In the genomic region with DNA sequence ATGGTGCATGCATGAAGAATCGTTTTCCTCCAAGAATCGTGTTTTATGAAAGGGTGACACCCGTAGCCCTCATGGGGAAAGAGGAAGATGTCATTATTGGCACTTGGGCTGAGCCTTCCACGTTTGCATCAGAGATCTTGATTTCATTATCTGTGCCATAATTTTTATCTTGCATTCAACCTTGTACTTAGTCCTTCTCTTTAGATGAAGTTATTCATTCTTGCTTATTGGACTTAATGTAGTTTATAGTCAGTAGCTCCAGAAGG, we compare ENCODE assay signal across 14 cellular contexts.
DNase-seq lines count a peak whose midpoint lies in the region; ATAC-seq and TF ChIP-seq lines count a peak whose summit lies in the region.
"Had no signal": no experiment of that assay in that cellular context is flagged by ENCODE, and none has a peak within 500 bp of the region (broad histone marks: within the 10 kb centered on the region; RNA-seq: fewer than 3 reads in every experiment).

No MANE protein-coding gene starts in this region.

- no peaks in the 10 kb centered on the region for H3K9me3 ChIP-seq in right atrium auricular region
- no peaks in the 10 kb centered on the region for H3K9me3 ChIP-seq in mucosa of rectum (ENCODE audit: control insufficient read depth in 2 of 2, low read length in 2 of 2)
- no peaks in the 10 kb centered on the region for H3K9me3 ChIP-seq in uterus

- POLR2A ChIA-PET in activated B cell treated with CpG ODN at 0.5 μM for 24 hours (lab: Charles Lee) = interaction anchor here (0.6 to 2.0 kb wide), 5 partner anchors 14 to 67 kb away, joined by 3 to 6 read pairs (median 4); a partner anchor contains a TSS

- ATAC-seq in Right ventricle myocardium superior (ENCODE audit: poor library complexity) = no peak
- ATAC-seq in activated B cell treated with CpG ODN at 0.5 μM for 24 hours (ENCODE audit: low read depth) = peak; percentile 40
- ATAC-seq: activated CD4-positive, CD25-positive, alpha-beta regulatory T cell treated with anti-CD3 and anti-CD28 coated beads, Interleukin-2, amount 50 U/mL, for 24 hours; SK-N-SH treated with all-trans-retinoic acid at 6 μM for 48 hours had no signal

- H3K27me3 ChIP-seq in right atrium auricular region = no peaks in the 10 kb centered on the region
- no peaks in the 10 kb centered on the region for H3K27me3 ChIP-seq in mucosa of rectum (ENCODE audit: control insufficient read depth in 2 of 2, insufficient read depth in 2 of 2, low read length in 2 of 2)
- H3K27me3 ChIP-seq in uterus = no peaks in the 10 kb centered on the region
- H3K27me3 ChIP-seq: hepatocyte had no signal

- peaks cover 60% of the 10 kb centered on the region for H3K4me1 Mint-ChIP-seq in activated B cell treated with CpG ODN at 0.5 μM for 24 hours

- H3K4me1 ChIP-seq in right atrium auricular region (peaks cover 0 to 75% of the 10 kb centered on the region in 2 donors), mucosa of rectum (ENCODE audit: control insufficient read depth in 2 of 2, insufficient read depth in 2 of 2, low read length in 2 of 2) (peaks cover 0 to 8% of the 10 kb centered on the region in 2 donors), uterus (peaks cover 15 to 17% of the 10 kb centered on the region in 2 donors)

- TF ChIP-seq CTCF in right atrium auricular region (IDR thresholded peaks at IDR 0.05) = no peak
- no peak for TF ChIP-seq CTCF in activated B cell treated with CpG ODN at 0.5 μM for 24 hours (IDR thresholded peaks at IDR 0.05)
- no peak for TF ChIP-seq CTCF in uterus (IDR thresholded peaks at IDR 0.05)

- H3K36me3 ChIP-seq in right atrium auricular region (no peaks in the 10 kb centered on the region), mucosa of rectum (ENCODE audit: control insufficient read depth in 2 of 2, insufficient read depth in 2 of 2, low read length in 2 of 2) (no peaks in the 10 kb centered on the region), uterus (no peaks in the 10 kb centered on the region)

- DNase-seq in right atrium auricular region (ENCODE audit: low spot score) (no peak), Right ventricle myocardium superior (no peak), activated B cell treated with CpG ODN at 0.5 μM for 24 hours (no peak), uterus (no peak), NCI-H2029 (lab: John Stamatoyannopoulos, UW) (no peak), SK-N-DZ (ENCODE audit: low spot score) (no peak)
- no peak for DNase-seq in activated CD8-positive, alpha-beta memory T cell treated with anti-CD3 and anti-CD28 coated beads, Interleukin-2, amount 50 U/mL, for 48 hours
- DNase-seq: NCI-H1694 treated with DMSO at 0.1 percent for 48 hours; NCI-H82; stimulated activated CD4-positive, alpha-beta T cell treated with anti-CD3 and anti-CD28 coated beads, Interleukin-12 subunit alpha, Interleukin-12 subunit beta, amount 100 ng/mL, for 4 hours had no signal

- no peak for TF ChIP-seq POLR2A in uterus (IDR thresholded peaks at IDR 0.05)

- intact Hi-C loops in Right ventricle myocardium superior (cut with DNase I) (no loop called here), activated B cell treated with CpG ODN at 0.5 μM for 24 hours (cut with micrococcal nuclease) (loop anchor here (1.0 to 5.0 kb wide), 3 partner anchors 15 to 216 kb away; no protein-coding TSS in a partner anchor), uterus (cut with DNase I; ENCODE audit: low total_unique reads) (no loop called here)

- H3K9me3 Mint-ChIP-seq in activated B cell treated with CpG ODN at 0.5 μM for 24 hours = no peaks in the 10 kb centered on the region

- H3K36me3 Mint-ChIP-seq in activated B cell treated with CpG ODN at 0.5 μM for 24 hours (ENCODE audit: low read depth) = no peaks in the 10 kb centered on the region

- no peak overlapping the region for H3K9ac ChIP-seq in mucosa of rectum (ENCODE audit: low read depth in 1 of 2, low read length in 2 of 2)

- H3K4me3 ChIP-seq in right atrium auricular region = no peak overlapping the region
- peak overlapping the region; percentile 0 to 1 for H3K4me3 ChIP-seq in mucosa of rectum (ENCODE audit: low read length in 2 of 2)
- no peak overlapping the region for H3K4me3 ChIP-seq in uterus
- H3K4me3 ChIP-seq: hepatocyte had no signal

- H3K27me3 Mint-ChIP-seq in activated B cell treated with CpG ODN at 0.5 μM for 24 hours = no peaks in the 10 kb centered on the region

- H3K27ac ChIP-seq in right atrium auricular region = peak overlapping the region; percentile 61 to 66
- peak overlapping the region in 1 of 2 donors; percentile 39 for H3K27ac ChIP-seq in mucosa of rectum (ENCODE audit: low read depth in 2 of 2, low read length in 2 of 2)
- peak overlapping the region; percentile 55 to 93 for H3K27ac ChIP-seq in uterus
- H3K27ac ChIP-seq: hepatocyte had no signal

- peak overlapping the region; percentile 56 for H3K4me3 Mint-ChIP-seq in activated B cell treated with CpG ODN at 0.5 μM for 24 hours

- CTCF ChIA-PET in activated B cell treated with CpG ODN at 0.5 μM for 24 hours (lab: Charles Lee) = interaction anchor here (0.6 to 2.2 kb wide), 3 partner anchors 14 to 26 kb away, joined by 3 to 5 read pairs (median 4); no protein-coding TSS in a partner anchor

- H3K27ac Mint-ChIP-seq in activated B cell treated with CpG ODN at 0.5 μM for 24 hours = peak overlapping the region; percentile 55

Comparison
In these comparisons a context has a peak if more than half of its experiments do, and no peak if none do; other contexts are left out.
1. H3K4me3 ChIP-seq: peak in mucosa of rectum (2 of 2); none in right atrium auricular region (0 of 2) and uterus (0 of 2).